Comparison of ENCODE assay signal across 33 cellular contexts in the genomic region with DNA sequence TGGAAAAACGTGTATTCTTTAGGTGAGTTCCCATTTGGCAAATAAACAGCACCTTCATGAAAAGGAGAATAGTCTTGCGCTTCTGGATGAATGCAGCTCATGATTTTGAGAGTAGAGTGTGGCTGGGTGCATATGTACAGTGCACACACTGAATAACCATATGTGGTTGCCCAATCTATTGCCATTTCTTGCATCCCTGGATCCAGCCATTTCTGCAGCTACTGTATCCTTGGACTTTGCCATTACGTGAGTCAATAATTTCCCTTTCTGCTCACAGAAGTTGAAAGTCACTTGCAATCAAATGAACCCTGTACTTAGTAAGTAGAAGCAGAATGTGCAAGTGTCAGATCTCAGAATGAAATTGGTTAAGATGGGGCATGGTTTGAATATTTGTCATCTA.
"Had no signal": no experiment of that assay in that cellular context is flagged by ENCODE, and none has a peak within 500 bp of the region (broad histone marks: within the 10 kb centered on the region; RNA-seq: fewer than 3 reads in every experiment).

No MANE protein-coding gene starts in this region.

- H3K27ac ChIP-seq: brain microvascular endothelial cell, coronary artery, dorsolateral prefrontal cortex, heart left ventricle had no signal

- DNase-seq: activated CD4-positive, alpha-beta memory T cell treated with anti-CD3 and anti-CD28 coated beads, Interleukin-2, amount 10 ng/mL, durations not matched to agents 7 days and 5 days; activated CD4-positive, alpha-beta T cell treated with anti-CD3 and anti-CD28 coated beads for 1 hour; activated CD4-positive, alpha-beta T cell treated with anti-CD3 and anti-CD28 coated beads for 4 hours; activated CD4-positive, alpha-beta T cell treated with anti-CD3 and anti-CD28 coated beads, Interleukin-2, amount 10 ng/mL, durations not matched to agents 7 days and 5 days; activated CD4-positive, alpha-beta T cell treated with anti-CD3 and anti-CD28 coated beads, Interleukin-2, amount 50 U/mL, for 4 hours; activated CD8-positive, alpha-beta memory T cell treated with anti-CD3 and anti-CD28 coated beads, Interleukin-2, amount 50 U/mL, for 48 hours; activated effector memory CD4-positive, alpha-beta T cell treated with Interleukin-2 at 50 U/mL for 16 hours; activated gamma-delta T cell treated with Interleukin-2 at 50 U/mL for 16 hours; activated naive CD4-positive, alpha-beta T cell treated with anti-CD3 and anti-CD28 coated beads, Interleukin-2, amount 50 U/mL, for 16 hours; activated naive CD4-positive, alpha-beta T cell treated with Interleukin-2 at 50 U/mL for 16 hours; activated T-cell treated with anti-CD3 and anti-CD28 coated beads for 4 hours; activated T-cell treated with anti-CD3 and anti-CD28 coated beads, Interleukin-2, amount 50 U/mL, for 24 hours; activated T-cell treated with anti-CD3 and anti-CD28 coated beads, Interleukin-2, amount 50 U/mL, for 72 hours; amniotic stem cell; anterior cingulate cortex; brain microvascular endothelial cell; dorsolateral prefrontal cortex; effector memory CD4-positive, alpha-beta T cell; endodermal cell; foreskin fibroblast; glutamatergic neuron; heart left ventricle; T-cell; T1000 had no signal

- H3K36me3 Mint-ChIP-seq: activated naive CD8-positive, alpha-beta T cell; T-cell had no signal

- H3K4me3 Mint-ChIP-seq: activated CD4-positive, alpha-beta memory T cell treated with anti-CD3 and anti-CD28 coated beads, Interleukin-2, amount 10 ng/mL, durations not matched to agents 7 days and 5 days; activated CD4-positive, alpha-beta T cell treated with anti-CD3 and anti-CD28 coated beads, Interleukin-2, amount 10 ng/mL, durations not matched to agents 7 days and 5 days; activated naive CD8-positive, alpha-beta T cell; activated T-cell treated with anti-CD3 and anti-CD28 coated beads, Interleukin-2, amount 50 U/mL, for 24 hours; activated T-cell treated with anti-CD3 and anti-CD28 coated beads, Interleukin-2, amount 50 U/mL, for 72 hours; central memory CD8-positive, alpha-beta T cell; dendritic cell treated with granulocyte-macrophage colony-stimulating factor and Interleukin-4, amounts not matched to agents 40 ng/mL and 50 ng/mL, for 4 days; endodermal cell; T-cell; T-helper 1 cell treated with Interleukin-12 subunit alpha and Interleukin-12 subunit beta and Interleukin-4 antibody, amounts not matched to agents 30 μg/mL and 1 μg/mL, for 36 hours had no signal

- H3K27me3 ChIP-seq: brain microvascular endothelial cell, dorsolateral prefrontal cortex, heart left ventricle had no signal

- FAIRE-seq: astrocyte, bronchial epithelial cell, frontal cortex had no signal

- H3K36me3 ChIP-seq: brain microvascular endothelial cell, heart left ventricle had no signal

- H3K4me1 Mint-ChIP-seq: activated CD4-positive, alpha-beta memory T cell treated with anti-CD3 and anti-CD28 coated beads, Interleukin-2, amount 10 ng/mL, durations not matched to agents 7 days and 5 days; activated CD4-positive, alpha-beta T cell treated with anti-CD3 and anti-CD28 coated beads, Interleukin-2, amount 10 ng/mL, durations not matched to agents 7 days and 5 days; central memory CD8-positive, alpha-beta T cell; T-cell had no signal

- H3K27me3 Mint-ChIP-seq: activated CD4-positive, alpha-beta memory T cell treated with anti-CD3 and anti-CD28 coated beads, Interleukin-2, amount 10 ng/mL, durations not matched to agents 7 days and 5 days; activated CD4-positive, alpha-beta T cell treated with anti-CD3 and anti-CD28 coated beads, Interleukin-2, amount 10 ng/mL, durations not matched to agents 7 days and 5 days; activated T-cell treated with anti-CD3 and anti-CD28 coated beads, Interleukin-2, amount 50 U/mL, for 24 hours; central memory CD8-positive, alpha-beta T cell; dendritic cell treated with granulocyte-macrophage colony-stimulating factor and Interleukin-4, amounts not matched to agents 40 ng/mL and 50 ng/mL, for 4 days; T-cell had no signal

- H3K4me1 ChIP-seq: heart left ventricle had no signal

- H3K9me3 ChIP-seq: heart left ventricle had no signal

- H3K27ac Mint-ChIP-seq: activated CD4-positive, alpha-beta memory T cell treated with anti-CD3 and anti-CD28 coated beads, Interleukin-2, amount 10 ng/mL, durations not matched to agents 7 days and 5 days; activated CD4-positive, alpha-beta T cell treated with anti-CD3 and anti-CD28 coated beads, Interleukin-2, amount 10 ng/mL, durations not matched to agents 7 days and 5 days; activated naive CD8-positive, alpha-beta T cell; activated T-cell treated with anti-CD3 and anti-CD28 coated beads, Interleukin-2, amount 50 U/mL, for 24 hours; activated T-cell treated with anti-CD3 and anti-CD28 coated beads, Interleukin-2, amount 50 U/mL, for 72 hours; dendritic cell treated with granulocyte-macrophage colony-stimulating factor and Interleukin-4, amounts not matched to agents 40 ng/mL and 50 ng/mL, for 4 days; endodermal cell; T-cell; T-helper 1 cell treated with Interleukin-12 subunit alpha and Interleukin-12 subunit beta and Interleukin-4 antibody, amounts not matched to agents 30 μg/mL and 1 μg/mL, for 36 hours had no signal

- ATAC-seq: activated T-cell treated with anti-CD3 and anti-CD28 coated beads, Interleukin-2, amount 50 U/mL, for 72 hours; esophagus mucosa; heart left ventricle; T-cell had no signal

- H3K9me3 Mint-ChIP-seq: activated CD4-positive, alpha-beta memory T cell treated with anti-CD3 and anti-CD28 coated beads, Interleukin-2, amount 10 ng/mL, durations not matched to agents 7 days and 5 days; activated CD4-positive, alpha-beta T cell treated with anti-CD3 and anti-CD28 coated beads, Interleukin-2, amount 10 ng/mL, durations not matched to agents 7 days and 5 days; activated T-cell treated with anti-CD3 and anti-CD28 coated beads, Interleukin-2, amount 50 U/mL, for 24 hours; dendritic cell treated with granulocyte-macrophage colony-stimulating factor and Interleukin-4, amounts not matched to agents 40 ng/mL and 50 ng/mL, for 4 days; endodermal cell; T-cell; T-helper 1 cell treated with Interleukin-12 subunit alpha and Interleukin-12 subunit beta and Interleukin-4 antibody, amounts not matched to agents 30 μg/mL and 1 μg/mL, for 36 hours had no signal

- H3K4me3 ChIP-seq: coronary artery, dorsolateral prefrontal cortex, heart left ventricle had no signal
